In the genomic region with DNA sequence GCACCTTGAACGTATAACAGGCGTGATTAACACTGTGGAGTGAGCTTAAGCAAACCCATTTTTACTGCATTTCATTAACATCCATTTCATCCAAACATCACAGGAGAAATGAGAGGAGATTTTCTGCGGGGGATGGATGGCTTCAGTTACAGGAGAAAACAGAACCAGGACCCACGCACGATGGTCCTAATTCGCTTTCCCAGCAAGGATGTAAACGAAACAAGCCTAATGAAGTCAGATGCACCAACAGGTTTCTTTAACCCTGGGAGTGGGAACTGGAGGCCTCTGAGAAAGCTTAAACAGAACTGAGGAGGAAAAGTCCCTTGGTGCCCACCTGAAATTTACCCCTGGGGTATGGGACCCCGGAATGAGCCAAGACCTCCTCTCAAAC, we compare ENCODE assay signal across 1 cellular context.
TF ChIP-seq lines count a peak whose summit lies in the region.

No MANE protein-coding gene starts in this region.

TF ChIP-seq in SK-N-SH, 30 proteins besides CTCF, POLR2A, EP300 and RAD21 (continued from another document):
- no peak for TF ChIP-seq ZBTB33 (IDR thresholded peaks at IDR 0.05; ENCODE audit: borderline replicate concordance, low read depth)
TF ChIP-seq in SK-N-SH: peak in this region for 0.
